ENCODE assay signal across 11 cellular contexts in the genomic region with DNA sequence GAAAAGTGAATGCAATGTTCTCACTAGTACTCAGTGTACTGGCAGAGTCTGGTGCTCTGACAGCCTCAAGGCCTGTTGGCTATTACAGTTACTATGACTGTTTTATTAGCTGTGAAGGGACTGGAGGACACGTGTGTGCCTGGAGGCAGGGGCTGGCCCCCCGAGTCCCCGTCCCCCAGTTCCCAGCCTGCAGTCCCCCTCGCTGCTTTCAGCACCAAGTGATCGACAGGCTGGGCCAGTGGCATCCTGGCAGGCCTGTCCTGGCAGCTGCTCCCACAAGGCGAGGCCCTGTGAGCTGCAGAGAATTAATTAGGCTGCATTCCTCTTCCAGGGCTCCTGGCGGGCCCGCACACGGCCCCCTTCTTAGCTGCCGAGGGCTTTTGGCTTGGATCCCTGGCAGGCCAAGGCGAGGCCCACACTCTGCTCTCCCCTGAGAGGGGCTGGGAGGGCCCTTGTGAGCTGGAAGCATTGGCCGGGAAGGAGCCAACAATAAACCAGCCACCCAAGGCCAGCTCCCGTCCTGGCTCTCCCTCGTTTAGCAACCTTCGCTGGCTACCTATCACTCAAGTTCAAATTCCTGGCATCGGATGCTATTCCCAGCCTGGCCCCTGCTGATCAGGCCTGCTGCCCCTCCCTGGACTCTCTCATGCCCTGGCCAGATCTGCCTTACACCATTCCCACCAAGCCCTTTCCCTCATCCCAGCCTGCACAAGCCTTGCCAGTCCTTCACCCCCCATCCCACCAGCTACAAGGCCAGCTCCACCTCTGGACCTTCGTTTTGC. TPM values are rescaled to one million over a fixed set of nuclear protein-coding genes. Genes with fewer than 3 reads are reported as not detected.
A peak's percentile ranks its signal among the peaks of the same experiment; 100 is the strongest.
DNase-seq lines count a peak whose midpoint lies in the region; ATAC-seq and TF ChIP-seq lines count a peak whose summit lies in the region.
"Had no signal": no experiment of that assay in that cellular context is flagged by ENCODE, and none has a peak within 500 bp of the region (broad histone marks: within the 10 kb centered on the region; RNA-seq: fewer than 3 reads in every experiment).

No MANE protein-coding gene starts in this region.

- no peak for TF ChIP-seq POLR2A in uterus (IDR thresholded peaks at IDR 0.05)

- peaks cover 8% of the 10 kb centered on the region for H3K27me3 Mint-ChIP-seq in nephron (ENCODE audit: low read depth)

- peaks cover 61% of the 10 kb centered on the region for H3K4me1 Mint-ChIP-seq in nephron
- H3K4me1 Mint-ChIP-seq: central memory CD8-positive, alpha-beta T cell had no signal

- no peaks in the 10 kb centered on the region for H3K9me2 ChIP-seq in OCI-LY7 (ENCODE audit: insufficient read depth, low read length)

- H4K20me1 ChIP-seq in OCI-LY7 (ENCODE audit: insufficient read depth, low read length): no peaks in the 10 kb centered on the region

- CTCF ChIA-PET in OCI-LY7 (lab: Charles Lee; ENCODE audit: unreplicated experiment): no interaction called here

- H3K9me3 ChIP-seq in uterus: no peaks in the 10 kb centered on the region
- no peaks in the 10 kb centered on the region for H3K9me3 ChIP-seq in OCI-LY7 (ENCODE audit: low read length)
- H3K9me3 ChIP-seq: A549 had no signal

- no peak overlapping the region for H3K4me2 ChIP-seq in OCI-LY7 (ENCODE audit: low read length)
- H3K4me2 ChIP-seq: A549 had no signal

- intact Hi-C loops in uterus (cut with DNase I; ENCODE audit: low total_unique reads): no loop called here
- intact Hi-C loops in OCI-LY7 (cut with micrococcal nuclease; ENCODE audit: unreplicated experiment): no loop called here

- no peak overlapping the region for H3K4me3 ChIP-seq in uterus
- no peak overlapping the region for H3K4me3 ChIP-seq in OCI-LY7 (ENCODE audit: low read depth, low read length, poor library complexity, severe bottlenecking)
- H3K4me3 ChIP-seq: A549 had no signal

- no peaks in the 10 kb centered on the region for H3K27me3 ChIP-seq in uterus

- no peak for ATAC-seq in HG03460 (IDR thresholded peaks at IDR 0.05; ENCODE audit: unreplicated experiment)

- no peaks in the 10 kb centered on the region for H3K79me2 ChIP-seq in OCI-LY7 (ENCODE audit: insufficient read depth, low read depth, low read length)

- TF ChIP-seq CTCF in nephron (IDR thresholded peaks at IDR 0.05; ENCODE audit: unreplicated experiment in 3 of 3): no peak
- no peak for TF ChIP-seq CTCF in uterus (IDR thresholded peaks at IDR 0.05)
- TF ChIP-seq CTCF in OCI-LY7 (conservative IDR thresholded peaks at IDR 0.05; ENCODE audit: low read length): no peak

- POLR2A ChIA-PET in OCI-LY7 (lab: Charles Lee): interaction anchor here (0.6 kb wide), 1 partner anchor 113 kb away, joined by 3 read pairs; a partner anchor contains a TSS

- H3K4me1 ChIP-seq in uterus (peaks cover 19 to 26% of the 10 kb centered on the region in 2 donors), OCI-LY7 (ENCODE audit: insufficient read depth, low read length, poor library complexity, severe bottlenecking) (no peaks in the 10 kb centered on the region)

- no TSS peak for BruUV-seq in OCI-LY7 (replicated peaks; lab: Mats Ljungman, UMichigan)

- peak overlapping the region; percentile 1 for H3K27ac ChIP-seq in epithelial cell of prostate
- peak overlapping the region; percentile 75 to 79 for H3K27ac ChIP-seq in uterus
- no peak overlapping the region for H3K27ac ChIP-seq in OCI-LY7 (ENCODE audit: low read depth, low read length, poor library complexity, severe bottlenecking)
- H3K27ac ChIP-seq: A549 had no signal

- no peaks in the 10 kb centered on the region for H3K36me3 ChIP-seq in uterus
- no peaks in the 10 kb centered on the region for H3K36me3 ChIP-seq in OCI-LY7 (ENCODE audit: insufficient read depth, low read length)

- H3K36me3 Mint-ChIP-seq in nephron (ENCODE audit: low read depth): no peaks in the 10 kb centered on the region

- peak overlapping the region; percentile 66 to 95 (median 81) for H3K27ac Mint-ChIP-seq in nephron

- DNase-seq in NCI-H748 (lab: John Stamatoyannopoulos, UW; ENCODE audit: unreplicated experiment) (peak; percentile 60), NCI-H748 treated with DMSO at 0.1 percent for 48 hours (lab: John Stamatoyannopoulos, UW) (no peak), epithelial cell of prostate (ENCODE audit: low read depth, low spot score) (no peak), uterus (peak; percentile 59 to 73), NOMO-1 (lab: John Stamatoyannopoulos, UW; ENCODE audit: unreplicated experiment in 2 of 2) (no peak), OCI-LY7 (ENCODE audit: low spot score) (no peak)
- DNase-seq: NCI-H774 had no signal

- H2AFZ ChIP-seq in OCI-LY7 (ENCODE audit: low read length): no peak overlapping the region

- H3K9me3 Mint-ChIP-seq in nephron: no peaks in the 10 kb centered on the region
- H3K9me3 Mint-ChIP-seq: central memory CD8-positive, alpha-beta T cell had no signal

- H3K4me3 Mint-ChIP-seq in nephron: peak overlapping the region in 1 of 3 experiments; percentile 18
- H3K4me3 Mint-ChIP-seq: central memory CD8-positive, alpha-beta T cell had no signal

RNA-seq across cellular contexts. Expression of a gene that starts 9.8 kb away (rescaled TPM):
- 1 to 10 TPM in 2 of 4 donors, not detected in 2; 1.6 to 3.7 TPM for total RNA-seq in uterus
- total RNA-seq in OCI-LY7 (2014; rRNA removed; shearing (Covaris generic)): not detected in 2 replicates
- total RNA-seq in OCI-LY7 (2022): not detected in 2 replicates

Comparison
In these comparisons a context has a peak if more than half of its experiments do, and no peak if none do; other contexts are left out.
1. DNase-seq: peak in NCI-H748 (single experiment) and uterus (2 of 2); none in NCI-H748 treated with DMSO at 0.1 percent for 48 hours (single experiment), epithelial cell of prostate (single experiment), NOMO-1 (0 of 2) and OCI-LY7 (single experiment).